In the genomic region with DNA sequence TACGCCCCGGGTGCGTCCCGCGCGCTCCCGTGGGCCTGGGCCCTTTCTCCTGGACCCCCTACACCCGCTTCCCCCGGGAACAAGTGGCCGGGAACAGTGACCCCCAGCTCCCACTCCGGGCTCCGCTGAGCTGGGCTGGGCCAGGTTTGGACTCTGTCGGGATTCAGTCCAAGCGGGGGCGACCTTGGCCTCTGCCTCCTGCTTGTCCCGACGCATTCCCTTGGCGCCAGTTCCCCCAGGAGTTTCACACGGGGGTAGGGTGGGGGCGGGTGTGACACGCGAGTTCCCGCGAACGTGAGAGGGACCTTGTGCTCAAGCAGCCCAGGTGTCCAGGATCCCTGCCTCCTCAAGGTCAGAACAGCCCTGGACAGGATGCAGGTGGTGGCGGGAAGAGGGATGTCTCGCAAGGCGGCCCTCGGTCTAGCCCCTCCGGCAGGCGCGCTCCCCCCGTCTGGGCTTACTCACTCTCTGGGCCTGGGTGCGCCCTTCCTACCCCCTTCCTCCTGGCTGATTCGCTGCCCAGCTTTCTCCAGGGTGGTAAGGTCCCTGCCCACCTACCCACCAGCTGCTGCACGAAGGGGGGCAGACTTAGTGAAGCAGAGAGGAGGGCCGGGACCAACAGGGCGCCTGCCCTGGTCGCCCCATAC, we compare ENCODE assay signal across 8 cellular contexts. TPM values are rescaled to one million over a fixed set of nuclear protein-coding genes. Genes with fewer than 3 reads are reported as not detected.
DNase-seq lines count a peak whose midpoint lies in the region; ATAC-seq and TF ChIP-seq lines count a peak whose summit lies in the region.

No MANE protein-coding gene starts in this region.

- TF ChIP-seq POLR2A in upper lobe of left lung (IDR thresholded peaks at IDR 0.05): peak in 1 of 4 donors; percentile 49

- ATAC-seq in lower lobe of right lung (peak in 1 of 2 donors; percentile 2), upper lobe of left lung (ENCODE audit: low FRiP score in 2 of 2) (peak; percentile 0 to 10), HG03159 (IDR thresholded peaks at IDR 0.05; ENCODE audit: unreplicated experiment) (no peak), GM19328 (IDR thresholded peaks at IDR 0.05; ENCODE audit: unreplicated experiment) (no peak)

- no peak overlapping the region for H3K9ac ChIP-seq in HUES64 (ENCODE audit: low read depth, low read length)

- H3K27ac ChIP-seq in HUES64 (ENCODE audit: low read depth, low read length) (no peak overlapping the region), lower lobe of right lung (peak overlapping the region; percentile 96), upper lobe of left lung (peak overlapping the region; percentile 86 to 98 (median 92))

- no peaks in the 10 kb centered on the region; the same call in 1 of the 2 replicates for H3K4me1 ChIP-seq in HUES64 (ENCODE audit: insufficient read depth, low read length)
- H3K4me1 ChIP-seq in lower lobe of right lung: peaks cover 71% of the 10 kb centered on the region
- peaks cover 47 to 90% (median 70%) of the 10 kb centered on the region in 4 donors for H3K4me1 ChIP-seq in upper lobe of left lung

- H3K4me3 ChIP-seq in AG04449 (ENCODE audit: low read depth, low read length): peak overlapping the region; percentile 62
- H3K4me3 ChIP-seq in HUES64 (ENCODE audit: low read length): peak overlapping the region; percentile 61
- peak overlapping the region; percentile 72 to 77 for H3K4me3 ChIP-seq in cardiac fibroblast (replicated peaks in 1 of 2; ENCODE audit: low read depth in 2 of 2, low read length in 2 of 2)
- H3K4me3 ChIP-seq in lower lobe of right lung: peak overlapping the region; percentile 77
- H3K4me3 ChIP-seq in upper lobe of left lung: peak overlapping the region; percentile 59 to 90 (median 85)

- WGBS in HUES64: 5% methylated on average over 39 of the region's 39 CpGs
- WGBS in upper lobe of left lung, 2 donors: 3 to 12% methylated on average over 14 to 19 of the region's 39 CpGs

- H3K36me3 ChIP-seq in HUES64 (ENCODE audit: insufficient read depth, low read length) (no peaks in the 10 kb centered on the region), lower lobe of right lung (peaks cover 21% of the 10 kb centered on the region), upper lobe of left lung (peaks cover 0 to 26% (median 6%) of the 10 kb centered on the region in 4 donors)

- POLR2A ChIA-PET in AG04449 (lab: Yijun Ruan, JAX): no interaction called here

- H3K9me3 ChIP-seq in HUES64 (ENCODE audit: insufficient read depth, low read depth, low read length): no peaks in the 10 kb centered on the region
- no peaks in the 10 kb centered on the region for H3K9me3 ChIP-seq in lower lobe of right lung
- H3K9me3 ChIP-seq in upper lobe of left lung: no peaks in the 10 kb centered on the region

- intact Hi-C loops in lower lobe of right lung (cut with DNase I): no loop called here

- CTCF ChIA-PET in AG04449 (lab: Yijun Ruan, JAX): interaction anchor here (1.0 kb wide), 1 partner anchor 14 kb away, joined by 4 read pairs; no protein-coding TSS in a partner anchor

- peaks cover 58% of the 10 kb centered on the region for H3K27me3 ChIP-seq in HUES64 (ENCODE audit: insufficient read depth, low read length)
- peaks cover 7% of the 10 kb centered on the region for H3K27me3 ChIP-seq in lower lobe of right lung (ENCODE audit: low read depth)
- H3K27me3 ChIP-seq in upper lobe of left lung: peaks cover 0 to 16% (median 8%) of the 10 kb centered on the region in 4 donors

- TF ChIP-seq CTCF in AG04449 (IDR thresholded peaks at IDR 0.05; ENCODE audit: insufficient read depth, low read length, missing control alignments): no peak
- TF ChIP-seq CTCF in cardiac fibroblast (IDR thresholded peaks at IDR 0.05; ENCODE audit: low read depth, low read length): no peak
- TF ChIP-seq CTCF in lower lobe of right lung (IDR thresholded peaks at IDR 0.05): no peak
- no peak for TF ChIP-seq CTCF in upper lobe of left lung (IDR thresholded peaks at IDR 0.05)

- TF ChIP-seq EP300 in upper lobe of left lung (IDR thresholded peaks at IDR 0.05): no peak

- DNase-seq in AG04449 (ENCODE audit: low read depth, low spot score): no peak
- peak in 1 of 2 donors; percentile 61 for DNase-seq in cardiac fibroblast (ENCODE audit: low read depth in 2 of 2)
- DNase-seq in lower lobe of right lung: no peak
- no peak for DNase-seq in upper lobe of left lung
- DNase-seq in NCI-H2196 (lab: John Stamatoyannopoulos, UW; ENCODE audit: unreplicated experiment): no peak

RNA-seq across cellular contexts. Expression of gene CRIP2, which starts 0.8 kb away (rescaled TPM):
- 11.3 TPM for polyA plus RNA-seq in HUES64 (2013, experiment 1 of 2)
- 16.5 TPM for polyA plus RNA-seq in HUES64 (2013, experiment 2 of 2)
- total RNA-seq in lower lobe of right lung (143 TPM), upper lobe of left lung (100 to 1,000 TPM in 5 of 6 donors, 10 to 100 TPM in 1; 55.5 to 422 (median 190) TPM)

RNA-seq across cellular contexts. Expression of gene CRIP1, which starts 11.3 kb away (rescaled TPM):
- polyA plus RNA-seq in HUES64 (2013, experiment 1 of 2): 2.6 TPM
- polyA plus RNA-seq in HUES64 (2013, experiment 2 of 2): 4.9 TPM
- total RNA-seq in lower lobe of right lung (237 TPM), upper lobe of left lung (100 to 1,000 TPM in 4 of 6 donors, 10 to 100 TPM in 2; 26.2 to 425 (median 200) TPM)

RNA-seq across cellular contexts. Expression of gene TEDC1, which starts 15.7 kb away (rescaled TPM):
- polyA plus RNA-seq in HUES64 (2013, experiment 1 of 2): 14.3 TPM
- 20.3 TPM for polyA plus RNA-seq in HUES64 (2013, experiment 2 of 2)
- 10.6 TPM for total RNA-seq in lower lobe of right lung
- total RNA-seq in upper lobe of left lung: 10 to 100 TPM; 13.8 to 38.5 (median 17.4) TPM

RNA-seq across cellular contexts. Expression of gene TMEM121, which starts 51.0 kb away (rescaled TPM):
- 1.0 TPM for polyA plus RNA-seq in HUES64 (2013, experiment 1 of 2)
- polyA plus RNA-seq in HUES64 (2013, experiment 2 of 2): 1.7 TPM
- 3.0 TPM for total RNA-seq in lower lobe of right lung
- 1 to 10 TPM in 4 of 6 donors, under 1 TPM in 1, not detected in 1; 0.69 to 4.6 (median 3.8) TPM for total RNA-seq in upper lobe of left lung

RNA-seq across cellular contexts. Expression of gene MTA1, which starts 55.8 kb away (rescaled TPM):
- polyA plus RNA-seq in HUES64 (2013, experiment 1 of 2): 114 TPM
- 127 TPM for polyA plus RNA-seq in HUES64 (2013, experiment 2 of 2)
- total RNA-seq in lower lobe of right lung (69.7 TPM), upper lobe of left lung (100 to 1,000 TPM in 2 of 6 donors, 10 to 100 TPM in 4; 64.8 to 315 (median 94.9) TPM)

Comparison
In these comparisons a context has a peak if more than half of its experiments do, and no peak if none do; other contexts are left out.
1. ATAC-seq: peak in upper lobe of left lung (2 of 2); none in HG03159 (single experiment) and GM19328 (single experiment).
2. Peak in every context shown above with its lines, with median percentiles within 50 percentile points of each other: H3K4me3 ChIP-seq.